In genomic region chr1:167342846-167343245, GRCh38 we compare ENCODE assay signal across 8 cellular contexts.
DNase-seq lines count a peak whose midpoint lies in the region; ATAC-seq and TF ChIP-seq lines count a peak whose summit lies in the region.

No MANE protein-coding gene starts in this region.

- no peaks in the 10 kb centered on the region for H3K27me3 ChIP-seq in left lung

- H3K4me1 ChIP-seq in left lung = peaks cover 0 to 6% of the 10 kb centered on the region in 2 donors

- no peak overlapping the region for H3K27ac ChIP-seq in left lung

- H3K9me3 ChIP-seq in left lung = no peaks in the 10 kb centered on the region

- H3K36me3 ChIP-seq in left lung = peaks cover 0 to 7% of the 10 kb centered on the region in 2 donors

- no peak overlapping the region for H3K4me3 ChIP-seq in left lung

- intact Hi-C loops in left lung (cut with DNase I) = no loop called here
- intact Hi-C loops in activated CD4-positive, alpha-beta memory T cell treated with anti-CD3 and anti-CD28 coated beads for 36 hours (cut with micrococcal nuclease) = loop anchor here (5.0 kb wide), 1 partner anchor 76 kb away; no protein-coding TSS in a partner anchor

- H3K27me3 Mint-ChIP-seq in T-helper 2 cell treated with Interferon-gamma antibody and Interleukin-4, amounts not matched to agents 5 μg/mL and 100 μg/mL, for 36 hours (ENCODE audit: low read depth) = no peaks in the 10 kb centered on the region
- H3K27me3 Mint-ChIP-seq in activated CD4-positive, alpha-beta memory T cell treated with anti-CD3 and anti-CD28 coated beads for 36 hours = no peaks in the 10 kb centered on the region

- TF ChIP-seq CTCF in GM12872 (IDR thresholded peaks at IDR 0.05; ENCODE audit: insufficient read depth, low read depth, low read length) = peak; percentile 43; the same call in 2 of the 3 replicates
- TF ChIP-seq CTCF in left lung (IDR thresholded peaks at IDR 0.05) = no peak

- no peak overlapping the region for H3K4me3 Mint-ChIP-seq in T-helper 2 cell treated with Interferon-gamma antibody and Interleukin-4, amounts not matched to agents 5 μg/mL and 100 μg/mL, for 36 hours
- H3K4me3 Mint-ChIP-seq in activated CD4-positive, alpha-beta memory T cell treated with anti-CD3 and anti-CD28 coated beads for 36 hours = no peak overlapping the region

- peak; percentile 30 for DNase-seq in NOMO-1 treated with DMSO at 0.1 percent for 48 hours (lab: John Stamatoyannopoulos, UW; ENCODE audit: unreplicated experiment)
- DNase-seq in left lung = no peak
- no peak for DNase-seq in T-helper 2 cell treated with Interferon-gamma antibody and Interleukin-4, amounts not matched to agents 5 μg/mL and 100 μg/mL, for 36 hours (ENCODE audit: low spot score)
- DNase-seq in NCI-H226 = no peak
- no peak for DNase-seq in GDM1 (lab: John Stamatoyannopoulos, UW)
- no peak for DNase-seq in activated CD4-positive, alpha-beta memory T cell treated with anti-CD3 and anti-CD28 coated beads for 36 hours

- peaks cover 4% of the 10 kb centered on the region for H3K4me1 Mint-ChIP-seq in T-helper 2 cell treated with Interferon-gamma antibody and Interleukin-4, amounts not matched to agents 5 μg/mL and 100 μg/mL, for 36 hours (ENCODE audit: low read depth)
- H3K4me1 Mint-ChIP-seq in activated CD4-positive, alpha-beta memory T cell treated with anti-CD3 and anti-CD28 coated beads for 36 hours (ENCODE audit: low read depth) = peaks cover 4% of the 10 kb centered on the region

- no peaks in the 10 kb centered on the region for H3K9me3 Mint-ChIP-seq in T-helper 2 cell treated with Interferon-gamma antibody and Interleukin-4, amounts not matched to agents 5 μg/mL and 100 μg/mL, for 36 hours
- peaks cover 2% of the 10 kb centered on the region for H3K9me3 Mint-ChIP-seq in activated CD4-positive, alpha-beta memory T cell treated with anti-CD3 and anti-CD28 coated beads for 36 hours

- no peaks in the 10 kb centered on the region for H3K36me3 Mint-ChIP-seq in T-helper 2 cell treated with Interferon-gamma antibody and Interleukin-4, amounts not matched to agents 5 μg/mL and 100 μg/mL, for 36 hours (ENCODE audit: low read depth)
- H3K36me3 Mint-ChIP-seq in activated CD4-positive, alpha-beta memory T cell treated with anti-CD3 and anti-CD28 coated beads for 36 hours = peaks cover 9% of the 10 kb centered on the region

- ATAC-seq in GM21723 (IDR thresholded peaks at IDR 0.05; ENCODE audit: unreplicated experiment) = peak; percentile 71
- peak; percentile 94 for ATAC-seq in left lung

- H3K27ac Mint-ChIP-seq in T-helper 2 cell treated with Interferon-gamma antibody and Interleukin-4, amounts not matched to agents 5 μg/mL and 100 μg/mL, for 36 hours = no peak overlapping the region
- no peak overlapping the region for H3K27ac Mint-ChIP-seq in activated CD4-positive, alpha-beta memory T cell treated with anti-CD3 and anti-CD28 coated beads for 36 hours

- CTCF ChIA-PET in activated CD4-positive, alpha-beta memory T cell treated with anti-CD3 and anti-CD28 coated beads for 36 hours (lab: Charles Lee) = interaction anchor here (1.0 to 2.3 kb wide), 5 partner anchors 9 to 176 kb away, joined by 3 to 13 read pairs (median 4); partner anchors contain the start of gene CD247

- POLR2A ChIA-PET in activated CD4-positive, alpha-beta memory T cell treated with anti-CD3 and anti-CD28 coated beads for 36 hours (lab: Charles Lee) = no interaction called here
